ENCODE assay signal across 14 cellular contexts in genomic region chr3:151169262-151169661, GRCh38. TPM values are rescaled to one million over a fixed set of nuclear protein-coding genes. Genes with fewer than 3 reads are reported as not detected.
DNase-seq lines count a peak whose midpoint lies in the region; ATAC-seq, FAIRE-seq and TF ChIP-seq lines count a peak whose summit lies in the region.
"Had no signal": no experiment of that assay in that cellular context is flagged by ENCODE, and none has a peak within 500 bp of the region (broad histone marks: within the 10 kb centered on the region; RNA-seq: fewer than 3 reads in every experiment).

No MANE protein-coding gene starts in this region.

- no peak overlapping the region for H3K4me3 ChIP-seq in GM12878
- H3K4me3 ChIP-seq in spleen, result peak overlapping the region in 1 of 8 donors; percentile 39
- H3K4me3 ChIP-seq: cardiac muscle cell had no signal

- RAD21 ChIA-PET in GM12878 (lab: Charles Lee; ENCODE audit: unreplicated experiment), result interaction anchor here (0.7 to 3.1 kb wide), 9 partner anchors 13 to 157 kb away, joined by 3 to 23 read pairs (median 7); partner anchors contain the start of genes GPR171 and P2RY14

- no peak overlapping the region for H3K4me2 ChIP-seq in GM12878 (ENCODE audit: control insufficient read depth, insufficient read depth)

- no peaks in the 10 kb centered on the region for H3K27me3 ChIP-seq in GM12878 (replicated peaks in 1 of 2; ENCODE audit: control insufficient read depth in 2 of 2, insufficient read depth in 2 of 2, low read length in 1 of 2)
- no peaks in the 10 kb centered on the region for H3K27me3 ChIP-seq in spleen (replicated peaks in 1 of 7)
- no peaks in the 10 kb centered on the region for H3K27me3 ChIP-seq in foreskin keratinocyte
- H3K27me3 ChIP-seq: cardiac muscle cell had no signal

- intact Hi-C loops in GM12878 (cut with micrococcal nuclease; ENCODE audit: unreplicated experiment) (loop anchor here (2.0 kb wide), 1 partner anchor 670 kb away; no protein-coding TSS in a partner anchor), spleen (cut with DNase I; ENCODE audit: low total_unique reads) (loop anchor here (2.0 kb wide), 1 partner anchor 114 kb away; no protein-coding TSS in a partner anchor)

- TF ChIP-seq CTCF in GM12878 (IDR thresholded peaks at IDR 0.05 in 2 of 3, conservative IDR thresholded peaks at IDR 0.05 in 1 of 3; ENCODE audit: control insufficient read depth in 2 of 3, extremely low read depth in 1 of 3, insufficient read depth in 1 of 3, low read depth in 3 of 3, low read length in 3 of 3) (no peak), spleen (IDR thresholded peaks at IDR 0.05 in 8 of 11, conservative IDR thresholded peaks at IDR 0.05 in 3 of 11) (no peak), foreskin keratinocyte (conservative IDR thresholded peaks at IDR 0.05) (no peak)

- POLR2A ChIA-PET in GM12878 (lab: Charles Lee), result no interaction called here

- in situ Hi-C loops in GM12878 (cut with MboI), result loop anchor here (5.0 kb wide), 1 partner anchor 58 kb away; no protein-coding TSS in a partner anchor

- SMC1A ChIA-PET in GM12878 (lab: Charles Lee; ENCODE audit: uncharacterized antibody, unreplicated experiment), result interaction anchor here (0.6 to 3.6 kb wide), 7 partner anchors 9 to 1225 kb away, joined by 3 to 57 read pairs (median 12); partner anchors contain the start of gene P2RY14

- ATAC-seq in GM18868 (IDR thresholded peaks at IDR 0.05; ENCODE audit: unreplicated experiment), result peak; percentile 7
- peak; percentile 5 for ATAC-seq in HG03571 (IDR thresholded peaks at IDR 0.05; ENCODE audit: unreplicated experiment)
- ATAC-seq in GM12878, result peak; percentile 5; the same call in 2 of the 3 replicates
- no peak for ATAC-seq in foreskin keratinocyte
- ATAC-seq in GM21367 (IDR thresholded peaks at IDR 0.05; ENCODE audit: unreplicated experiment), result no peak

- H3K4me1 ChIP-seq in GM12878 (ENCODE audit: control insufficient read depth, insufficient read depth, low read length), result peaks cover 21% of the 10 kb centered on the region
- H3K4me1 ChIP-seq in spleen, result peaks cover 25 to 51% (median 41%) of the 10 kb centered on the region in 6 donors
- no peaks in the 10 kb centered on the region for H3K4me1 ChIP-seq in foreskin keratinocyte

- no peak for TF ChIP-seq RAD21 in GM12878 (IDR thresholded peaks at IDR 0.05; ENCODE audit: insufficient read depth, low read depth, low read length)

- no peak for DNase-seq in GM12878 (ENCODE audit: low read depth, low spot score)
- DNase-seq in spleen, result peak; percentile 77
- no peak for DNase-seq in NCI-H2107 treated with DMSO at 0.1 percent for 48 hours (lab: John Stamatoyannopoulos, UW; ENCODE audit: unreplicated experiment)
- DNase-seq in foreskin keratinocyte, result no peak
- DNase-seq in HuH-7.5 (ENCODE audit: low spot score), result no peak
- DNase-seq: activated naive CD4-positive, alpha-beta T cell; Karpas-422 had no signal

- no peak for FAIRE-seq in GM12878 (lab: Jason Lieb, UNC)
- FAIRE-seq: G401.6 had no signal

- no peak for TF ChIP-seq EP300 in GM12878 (IDR thresholded peaks at IDR 0.05; ENCODE audit: borderline replicate concordance in 1 of 2, control insufficient read depth in 1 of 2, low read depth in 2 of 2, low read length in 2 of 2)

- no TSS peak for BruUV-seq in GM12878 (replicated peaks; lab: Mats Ljungman, UMichigan)

- WGBS in GM12878 (ENCODE audit: insufficient coverage, insufficient replicate concordance, low lambda C conversion rate, missing lambda C conversion rate), result 89% methylated on average over 6 of the region's 6 CpGs
- 71 to 93% (median 79%) methylated on average over 6 of the region's 6 CpGs for WGBS in spleen, 5 donors

- no peaks in the 10 kb centered on the region for H4K20me1 ChIP-seq in GM12878 (ENCODE audit: control insufficient read depth, insufficient read depth)

- H3K9ac ChIP-seq in GM12878 (ENCODE audit: control insufficient read depth, insufficient read depth, low read length), result no peak overlapping the region

- H3K79me2 ChIP-seq in GM12878 (ENCODE audit: control insufficient read depth, insufficient read depth, low read length), result no peaks in the 10 kb centered on the region

- no peaks in the 10 kb centered on the region for H3K36me3 ChIP-seq in GM12878 (ENCODE audit: control insufficient read depth in 2 of 2, insufficient read depth in 2 of 2, low read length in 1 of 2)
- no peaks in the 10 kb centered on the region for H3K36me3 ChIP-seq in spleen
- H3K36me3 ChIP-seq: cardiac muscle cell had no signal

- TF ChIP-seq POLR2A in GM12878 (IDR thresholded peaks at IDR 0.05; ENCODE audit: low read depth, low read length) (no peak), spleen (IDR thresholded peaks at IDR 0.05) (no peak)

- H3K9me3 ChIP-seq in GM12878 (replicated peaks; ENCODE audit: control insufficient read depth, insufficient read depth, low read length), result no peaks in the 10 kb centered on the region
- no peaks in the 10 kb centered on the region for H3K9me3 ChIP-seq in spleen

- H2AFZ ChIP-seq in GM12878 (ENCODE audit: control insufficient read depth, low read depth, low read length), result no peak overlapping the region

- CTCF ChIA-PET in GM12878 (lab: Yijun Ruan, JAX), result interaction anchor here (0.8 to 4.6 kb wide), 25 partner anchors 9 to 750 kb away, joined by 3 to 52 read pairs (median 10); partner anchors contain the start of gene P2RY14

- H3K27ac ChIP-seq in GM12878 (ENCODE audit: control insufficient read depth, insufficient read depth), result no peak overlapping the region
- H3K27ac ChIP-seq in spleen, result peak overlapping the region in 7 of 8 donors; percentile 32 to 87 (median 77)
- no peak overlapping the region for H3K27ac ChIP-seq in foreskin keratinocyte
- H3K27ac ChIP-seq: cardiac muscle cell, epithelial cell of prostate had no signal

TF ChIP-seq in GM12878, 131 proteins besides CTCF, POLR2A, EP300 and RAD21:
- TF ChIP-seq ZSCAN29 (IDR thresholded peaks at IDR 0.05) (no peak), MYB (IDR thresholded peaks at IDR 0.05; ENCODE audit: borderline replicate concordance, low read depth, low read length) (no peak), YBX1 (IDR thresholded peaks at IDR 0.05) (no peak), NKRF (conservative IDR thresholded peaks at IDR 0.05) (no peak), ATF3 (IDR thresholded peaks at IDR 0.05; ENCODE audit: borderline replicate concordance, extremely low read depth, low read depth, low read length) (no peak), PKNOX1 (IDR thresholded peaks at IDR 0.05) (no peak), IKZF2 (IDR thresholded peaks at IDR 0.05) (no peak), STAT3 (IDR thresholded peaks at IDR 0.05; ENCODE audit: low read depth, low read length) (no peak), POLR2AphosphoS5 (IDR thresholded peaks at IDR 0.05; ENCODE audit: low read length) (no peak), GABPA (IDR thresholded peaks at IDR 0.05; ENCODE audit: low read depth) (no peak)

RNA-seq across cellular contexts. Expression of gene GPR171, which starts 33.8 kb away (rescaled TPM):
- total RNA-seq in GM12878 (2013; cell fraction: nucleolus; rRNA removed), result not detected in 2 replicates
- not detected in 2 replicates for total RNA-seq in GM12878 (2014; rRNA removed)
- not detected in 2 replicates for total RNA-seq in GM12878 (2014; rRNA removed; fragmentation: Illumina TruSeq; extraction: Trizol)
- total RNA-seq in GM12878 (2021), result not detected in 2 replicates
- not detected for polyA plus RNA-seq in GM12878 (2011; ENCODE audit: low read depth)
- 0.07 and 0.26 TPM in 2 replicates for polyA plus RNA-seq in GM12878 (2011; rRNA removed)
- 0.03 and 11.4 TPM in 2 replicates for polyA plus RNA-seq in GM12878 (2011; cell fraction: cytosol; rRNA removed)
- 0.12 and 0.15 TPM in 2 replicates for polyA plus RNA-seq in GM12878 (2011; cell fraction: nucleus; rRNA removed)
- 0.17 TPM in 1 of 2 replicates, not detected in the other for polyA plus RNA-seq in GM12878 (2012)
- not detected in 2 replicates for polyA plus RNA-seq in GM12878 (2014; fragmentation: Illumina TruSeq; extraction: Trizol)
- polyA plus RNA-seq in GM12878 (2014; fragmentation: Nextera tagmentation; extraction: Ambion mirVana), result under 1 TPM in 1 of 2 experiments, not detected in 1; 0.05 TPM
- polyA plus RNA-seq in GM12878 (2014; rRNA removed), result not detected in 2 replicates
- polyA plus RNA-seq in GM12878 (2016; fragmentation: Nextera tagmentation; extraction: Ambion mirVana), result not detected
- polyA minus RNA-seq in GM12878 (2011; rRNA and poly(A)+ RNA removed), result 0.29 TPM in 1 of 2 replicates, not detected in the other
- not detected in 2 replicates for polyA minus RNA-seq in GM12878 (2011; cell fraction: cytosol; rRNA and poly(A)+ RNA removed)
- not detected in 2 replicates for polyA minus RNA-seq in GM12878 (2011; cell fraction: nucleus; rRNA and poly(A)+ RNA removed)
- total RNA-seq in spleen, result 10 to 100 TPM in 5 of 7 donors, 1 to 10 TPM in 2; 8.8 to 40.4 (median 14.3) TPM
- polyA plus RNA-seq in spleen, result 1 to 10 TPM; 2.7 to 9.1 (median 2.9) TPM
- not detected in 2 replicates for total RNA-seq in foreskin keratinocyte
- not detected in 2 replicates for polyA plus RNA-seq in foreskin keratinocyte
- total RNA-seq: cardiac muscle cell, progenitor cell of endocrine pancreas had no signal
- polyA plus RNA-seq: cardiac muscle cell had no signal

Comparison
In these comparisons a context has a peak if more than half of its experiments do, and no peak if none do; other contexts are left out.
1. ATAC-seq: peak in GM18868 (single experiment), HG03571 (single experiment) and GM12878 (single experiment); none in foreskin keratinocyte (single experiment) and GM21367 (single experiment).
2. H3K27ac ChIP-seq: peak in spleen (7 of 8); none in GM12878 (single experiment) and foreskin keratinocyte (single experiment).